Comparison of ENCODE assay signal across 1 cellular context in genomic region chr12:76713130-76713529, GRCh38.
TF ChIP-seq lines count a peak whose summit lies in the region.

No MANE protein-coding gene starts in this region.

TF ChIP-seq in SK-N-SH treated with all-trans-retinoic acid at 6 μM for 48 hours, 23 proteins besides CTCF, POLR2A, EP300 and RAD21 (continued from another document):
- TF ChIP-seq CREB5 (CRISPR knock-in tag; IDR thresholded peaks at IDR 0.05; ENCODE audit: low read depth) (no peak), ZC3H10 (CRISPR knock-in tag; IDR thresholded peaks at IDR 0.05) (no peak), CSRNP3 (CRISPR knock-in tag; IDR thresholded peaks at IDR 0.05) (no peak), ZFP3 (CRISPR knock-in tag; IDR thresholded peaks at IDR 0.05) (no peak), OSR1 (CRISPR knock-in tag; IDR thresholded peaks at IDR 0.05) (no peak), TOX (CRISPR knock-in tag; IDR thresholded peaks at IDR 0.05; ENCODE audit: borderline replicate concordance) (no peak), ISL1 (CRISPR knock-in tag; IDR thresholded peaks at IDR 0.05) (no peak), BACH2 (CRISPR knock-in tag; IDR thresholded peaks at IDR 0.05; ENCODE audit: borderline replicate concordance) (no peak)
TF ChIP-seq in SK-N-SH treated with all-trans-retinoic acid at 6 μM for 48 hours: peak in this region for 0.
